ENCODE assay signal across 8 cellular contexts in genomic region chr21:45404726-45405270, GRCh38. TPM values are rescaled to one million over a fixed set of nuclear protein-coding genes. Genes with fewer than 3 reads are reported as not detected.
DNase-seq lines count a peak whose midpoint lies in the region; ATAC-seq and TF ChIP-seq lines count a peak whose summit lies in the region.

COL18A1 (plus strand) TSS chr21:45405165; CDS start chr21:45405231, 66 bp downstream.

- peak within 1 kb of the TSS; percentile 64 for H3K4me3 ChIP-seq in WI38 (ENCODE audit: low read depth, low read length)
- H3K4me3 ChIP-seq in lower lobe of right lung = peak within 1 kb of the TSS; percentile 59

- DNase-seq in NOMO-1 treated with DMSO at 0.1 percent for 48 hours (lab: John Stamatoyannopoulos, UW; ENCODE audit: unreplicated experiment) = peak; percentile 31
- DNase-seq in NOMO-1 treated with dmso at 0.1 percent for 144 hours (lab: John Stamatoyannopoulos, UW; ENCODE audit: unreplicated experiment) = no peak
- DNase-seq in ecto neural progenitor cell (ENCODE audit: low spot score) = peak; percentile 89
- peak; percentile 64 for DNase-seq in lower lobe of right lung
- peak; percentile 24 to 26 for DNase-seq in stimulated activated CD8-positive, alpha-beta memory T cell treated with anti-CD3 and anti-CD28 coated beads, Interleukin-2, amount 100 ng/mL, for 48 hours (ENCODE audit: low read depth in 2 of 2)
- DNase-seq in cerebellar cortex (ENCODE audit: low spot score) = no peak

- peaks cover 16% of the 10 kb centered on the region for H3K4me1 ChIP-seq in lower lobe of right lung

- H3K9me3 ChIP-seq in lower lobe of right lung = no peaks in the 10 kb centered on the region

- TF ChIP-seq CTCF in WI38 (IDR thresholded peaks at IDR 0.05; ENCODE audit: low read depth, low read length) (no peak), lower lobe of right lung (IDR thresholded peaks at IDR 0.05) (no peak)

- intact Hi-C loops in lower lobe of right lung (cut with DNase I) = no loop called here

- H3K27ac ChIP-seq in lower lobe of right lung = peak within 1 kb of the TSS; percentile 75

- peaks cover 35% of the 10 kb centered on the region for H3K27me3 ChIP-seq in lower lobe of right lung (ENCODE audit: low read depth)

- no peaks in the 10 kb centered on the region for H3K36me3 ChIP-seq in lower lobe of right lung

- ATAC-seq in lower lobe of right lung (peak; percentile 69 to 75), GM21723 (IDR thresholded peaks at IDR 0.05; ENCODE audit: unreplicated experiment) (no peak)

RNA-seq across cellular contexts. Expression of gene COL18A1, which starts in this region (rescaled TPM):
- total RNA-seq in lower lobe of right lung = 45.1 TPM

Comparison
In these comparisons a context has a peak if more than half of its experiments do, and no peak if none do; other contexts are left out.
1. DNase-seq: peak in NOMO-1 treated with DMSO at 0.1 percent for 48 hours (single experiment), ecto neural progenitor cell (single experiment), lower lobe of right lung (single experiment) and stimulated activated CD8-positive, alpha-beta memory T cell treated with anti-CD3 and anti-CD28 coated beads, Interleukin-2, amount 100 ng/mL, for 48 hours (2 of 2); none in NOMO-1 treated with dmso at 0.1 percent for 144 hours (single experiment) and cerebellar cortex (single experiment).